Comparison of ENCODE assay signal across 32 cellular contexts in the genomic region with DNA sequence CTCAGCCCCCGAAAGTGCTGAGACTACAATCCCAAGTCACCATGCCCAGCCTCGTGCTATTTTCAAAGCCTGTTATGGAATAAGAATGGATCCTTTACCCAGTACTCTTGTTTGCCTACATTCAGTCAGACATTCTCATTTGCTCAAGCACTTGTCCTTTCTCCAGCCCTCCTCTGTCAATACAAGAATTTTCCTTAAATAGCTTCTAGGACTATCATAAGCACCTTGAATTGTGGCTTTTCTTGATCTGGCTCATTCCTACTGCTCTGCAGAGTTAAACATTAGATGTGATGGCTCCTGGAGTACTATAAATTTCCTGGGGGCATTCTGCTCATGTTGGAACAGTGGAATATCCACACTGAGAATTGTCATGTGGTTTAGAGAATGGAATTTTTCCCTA.
"Had no signal": no experiment of that assay in that cellular context is flagged by ENCODE, and none has a peak within 500 bp of the region (broad histone marks: within the 10 kb centered on the region; RNA-seq: fewer than 3 reads in every experiment).

No MANE protein-coding gene starts in this region.

- H3K9me3 ChIP-seq: body of pancreas had no signal

- ATAC-seq: activated CD8-positive, alpha-beta T cell treated with anti-CD3 and anti-CD28 coated beads for 36 hours; activated naive CD4-positive, alpha-beta T cell treated with anti-CD3 and anti-CD28 coated beads, Interleukin-2, amount 50 U/mL, for 72 hours; activated T-cell treated with anti-CD3 and anti-CD28 coated beads, Interleukin-2, amount 50 U/mL, for 4 hours; activated T-cell treated with anti-CD3 and anti-CD28 coated beads, Interleukin-2, amount 50 U/mL, for 72 hours; activated T-helper 17 cell treated with anti-CD3 and anti-CD28 coated beads, Interleukin-2, amount 50 U/mL, for 72 hours; body of pancreas; T-cell had no signal

- DNase-seq: activated B cell treated with CpG ODN at 0.5 μM for 24 hours; activated CD4-positive, alpha-beta memory T cell treated with anti-CD3 and anti-CD28 coated beads for 36 hours; activated CD4-positive, alpha-beta T cell treated with anti-CD3 and anti-CD28 coated beads for 4 hours; activated CD4-positive, alpha-beta T cell treated with anti-CD3 and anti-CD28 coated beads, Interleukin-2, amount 10 ng/mL, durations not matched to agents 24 days and 14 days; activated CD4-positive, alpha-beta T cell treated with anti-CD3 and anti-CD28 coated beads, Interleukin-2, amount 50 U/mL, for 1 hour; activated CD4-positive, alpha-beta T cell treated with anti-CD3 and anti-CD28 coated beads, Interleukin-2, amount 50 U/mL, for 4 hours; activated CD4-positive, CD25-positive, alpha-beta regulatory T cell treated with anti-CD3 and anti-CD28 coated beads, Interleukin-2, amount 50 U/mL, for 72 hours; activated CD8-positive, alpha-beta memory T cell treated with anti-CD3 and anti-CD28 coated beads, Interleukin-2, amount 50 U/mL, for 4 hours; activated CD8-positive, alpha-beta T cell treated with anti-CD3 and anti-CD28 coated beads for 36 hours; activated effector memory CD4-positive, alpha-beta T cell treated with anti-CD3 and anti-CD28 coated beads, Interleukin-2, amount 50 U/mL, for 16 hours; activated gamma-delta T cell treated with Interleukin-2 at 50 U/mL for 16 hours; activated naive CD4-positive, alpha-beta T cell; activated naive CD4-positive, alpha-beta T cell treated with anti-CD3 and anti-CD28 coated beads for 36 hours; activated naive CD4-positive, alpha-beta T cell treated with anti-CD3 and anti-CD28 coated beads, Interleukin-2, amount 50 U/mL, for 16 hours; activated naive CD8-positive, alpha-beta T cell treated with anti-CD3 and anti-CD28 coated beads for 36 hours; activated T-cell treated with anti-CD3 and anti-CD28 coated beads for 4 hours; activated T-cell treated with anti-CD3 and anti-CD28 coated beads, Interleukin-2, amount 50 U/mL, for 1 hour; activated T-cell treated with anti-CD3 and anti-CD28 coated beads, Interleukin-2, amount 50 U/mL, for 4 hours; activated T-cell treated with anti-CD3 and anti-CD28 coated beads, Interleukin-2, amount 50 U/mL, for 72 hours; adrenal gland; amniotic stem cell; aorta; body of pancreas; brain microvascular endothelial cell; central memory CD4-positive, alpha-beta T cell; T-cell; T-helper 2 cell; T-helper 9 cell had no signal

- H3K4me3 ChIP-seq: adrenal gland, body of pancreas, breast epithelium had no signal

- H3K4me1 ChIP-seq: adrenal gland, body of pancreas, breast epithelium had no signal

- H3K27me3 ChIP-seq: adrenal gland, body of pancreas, brain microvascular endothelial cell, breast epithelium had no signal

- H3K36me3 ChIP-seq: adrenal gland, brain microvascular endothelial cell, breast epithelium had no signal

- H3K27ac ChIP-seq: adrenal gland, body of pancreas, brain microvascular endothelial cell, breast epithelium, VCaP had no signal
